In the genomic region with DNA sequence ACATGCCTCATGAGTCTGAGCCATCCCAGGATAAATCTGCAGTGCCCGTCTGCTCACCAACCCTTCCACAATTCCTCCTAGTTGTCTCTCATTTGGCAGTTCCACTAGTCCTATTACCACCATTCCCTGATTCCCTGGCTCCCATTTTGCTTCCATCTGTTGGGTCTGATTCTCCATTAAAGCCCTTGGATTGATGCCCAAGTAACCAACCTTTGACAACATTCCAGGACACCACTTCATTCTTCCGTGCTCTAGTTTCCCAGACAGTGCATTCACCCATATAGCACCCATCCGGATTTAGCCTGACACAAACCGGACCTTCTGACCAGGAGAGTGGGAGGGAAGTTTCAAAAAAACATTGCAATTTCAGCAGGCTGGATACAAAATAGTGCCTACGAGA, we compare ENCODE assay signal across 1 cellular context.
TF ChIP-seq lines count a peak whose summit lies in the region.

No MANE protein-coding gene starts in this region.

TF ChIP-seq in HepG2, 621 proteins besides CTCF, POLR2A, EP300 and RAD21 (continued from another document):
- TF ChIP-seq BCL3 (CRISPR knock-in tag; IDR thresholded peaks at IDR 0.05) (no peak), ATAD3A (CRISPR knock-in tag; IDR thresholded peaks at IDR 0.05) (no peak), KLF12 (CRISPR knock-in tag; IDR thresholded peaks at IDR 0.05; ENCODE audit: borderline replicate concordance) (no peak)
